Comparison of ENCODE assay signal across 19 cellular contexts in genomic region chr6:53342210-53342609, GRCh38. TPM values are rescaled to one million over a fixed set of nuclear protein-coding genes. Genes with fewer than 3 reads are reported as not detected.
A peak's percentile ranks its signal among the peaks of the same experiment; 100 is the strongest.
DNase-seq lines count a peak whose midpoint lies in the region; ATAC-seq and TF ChIP-seq lines count a peak whose summit lies in the region.
"Had no signal": no experiment of that assay in that cellular context is flagged by ENCODE, and none has a peak within 500 bp of the region (broad histone marks: within the 10 kb centered on the region; RNA-seq: fewer than 3 reads in every experiment).

No MANE protein-coding gene starts in this region.

- H2AFZ ChIP-seq in Loucy (ENCODE audit: low read length) = no peak overlapping the region

- H3K4me3 Mint-ChIP-seq in activated T-cell treated with anti-CD3 and anti-CD28 coated beads, Interleukin-2, amount 50 U/mL, for 4 hours = peak overlapping the region; percentile 12
- peak overlapping the region; percentile 62 for H3K4me3 Mint-ChIP-seq in activated B cell treated with CpG ODN at 0.5 μM for 24 hours
- H3K4me3 Mint-ChIP-seq in stimulated activated effector memory CD8-positive, alpha-beta T cell treated with anti-CD3 and anti-CD28 coated beads, Interleukin-12 subunit alpha, Interleukin-12 subunit beta, amount 100 ng/mL, for 72 hours = peak overlapping the region; percentile 47
- H3K4me3 Mint-ChIP-seq: CD14-positive monocyte, nephron had no signal

- H3K79me2 ChIP-seq in Loucy (ENCODE audit: insufficient read depth, low read length) = peaks cover 100% of the 10 kb centered on the region

- peaks cover 92% of the 10 kb centered on the region for H3K4me1 Mint-ChIP-seq in activated T-cell treated with anti-CD3 and anti-CD28 coated beads, Interleukin-2, amount 50 U/mL, for 4 hours (ENCODE audit: low read depth)
- H3K4me1 Mint-ChIP-seq in activated B cell treated with CpG ODN at 0.5 μM for 24 hours = peaks cover 97% of the 10 kb centered on the region
- peaks cover 89% of the 10 kb centered on the region for H3K4me1 Mint-ChIP-seq in stimulated activated effector memory CD8-positive, alpha-beta T cell treated with anti-CD3 and anti-CD28 coated beads, Interleukin-12 subunit alpha, Interleukin-12 subunit beta, amount 100 ng/mL, for 72 hours

- TF ChIP-seq CTCF in Loucy (conservative IDR thresholded peaks at IDR 0.05; ENCODE audit: low read length) (no peak), activated B cell treated with CpG ODN at 0.5 μM for 24 hours (IDR thresholded peaks at IDR 0.05) (no peak)

- H3K36me3 ChIP-seq in Loucy (ENCODE audit: insufficient read depth, low read length) = peaks cover 12% of the 10 kb centered on the region; the same call in 1 of the 2 replicates

- H3K4me3 ChIP-seq in Loucy (ENCODE audit: low read length, poor library complexity, severe bottlenecking) = peak overlapping the region; percentile 86
- H3K4me3 ChIP-seq: dorsolateral prefrontal cortex had no signal

- H3K27me3 ChIP-seq in Loucy (ENCODE audit: insufficient read depth, low read length, poor library complexity, severe bottlenecking) = no peaks in the 10 kb centered on the region
- H3K27me3 ChIP-seq: dorsolateral prefrontal cortex had no signal

- peak overlapping the region; percentile 97 for H3K4me2 ChIP-seq in Loucy (ENCODE audit: low read depth, low read length, poor library complexity, severe bottlenecking)

- no peaks in the 10 kb centered on the region for H3K27me3 Mint-ChIP-seq in activated T-cell treated with anti-CD3 and anti-CD28 coated beads, Interleukin-2, amount 50 U/mL, for 4 hours (ENCODE audit: low read depth)
- H3K27me3 Mint-ChIP-seq in activated B cell treated with CpG ODN at 0.5 μM for 24 hours = no peaks in the 10 kb centered on the region

- H3K27ac Mint-ChIP-seq in activated B cell treated with CpG ODN at 0.5 μM for 24 hours = peak overlapping the region; percentile 85
- H3K27ac Mint-ChIP-seq in stimulated activated effector memory CD8-positive, alpha-beta T cell treated with anti-CD3 and anti-CD28 coated beads, Interleukin-12 subunit alpha, Interleukin-12 subunit beta, amount 100 ng/mL, for 72 hours = peak overlapping the region; percentile 88
- H3K27ac Mint-ChIP-seq: nephron had no signal

- H3K4me1 ChIP-seq in Loucy (ENCODE audit: insufficient read depth, low read length, poor library complexity, severe bottlenecking) = peaks cover 91% of the 10 kb centered on the region

- CTCF ChIA-PET in activated B cell treated with CpG ODN at 0.5 μM for 24 hours (lab: Charles Lee) = no interaction called here

- peak overlapping the region; percentile 64 for H3K9ac ChIP-seq in Loucy (ENCODE audit: low read depth, low read length, poor library complexity, severe bottlenecking)

- intact Hi-C loops in activated B cell treated with CpG ODN at 0.5 μM for 24 hours (cut with micrococcal nuclease) = no loop called here

- H4K20me1 ChIP-seq in Loucy (ENCODE audit: insufficient read depth, low read length, poor library complexity, severe bottlenecking) = peaks cover 99% of the 10 kb centered on the region

- H3K9me3 Mint-ChIP-seq in activated T-cell treated with anti-CD3 and anti-CD28 coated beads, Interleukin-2, amount 50 U/mL, for 4 hours = no peaks in the 10 kb centered on the region
- H3K9me3 Mint-ChIP-seq in activated B cell treated with CpG ODN at 0.5 μM for 24 hours = no peaks in the 10 kb centered on the region
- H3K9me3 Mint-ChIP-seq in stimulated activated effector memory CD8-positive, alpha-beta T cell treated with anti-CD3 and anti-CD28 coated beads, Interleukin-12 subunit alpha, Interleukin-12 subunit beta, amount 100 ng/mL, for 72 hours = no peaks in the 10 kb centered on the region
- H3K9me3 Mint-ChIP-seq: CD14-positive monocyte, nephron had no signal

- no peak for ATAC-seq in activated T-cell treated with anti-CD3 and anti-CD28 coated beads, Interleukin-2, amount 50 U/mL, for 4 hours
- ATAC-seq in activated B cell treated with CpG ODN at 0.5 μM for 24 hours (ENCODE audit: low read depth) = peak; percentile 42
- no peak for ATAC-seq in stimulated activated effector memory CD8-positive, alpha-beta T cell treated with anti-CD3 and anti-CD28 coated beads, Interleukin-12 subunit alpha, Interleukin-12 subunit beta, amount 100 ng/mL, for 72 hours
- ATAC-seq in HG03432 (IDR thresholded peaks at IDR 0.05; ENCODE audit: unreplicated experiment) = no peak

- peaks cover 32% of the 10 kb centered on the region for H3K36me3 Mint-ChIP-seq in activated T-cell treated with anti-CD3 and anti-CD28 coated beads, Interleukin-2, amount 50 U/mL, for 4 hours (ENCODE audit: insufficient read depth)
- H3K36me3 Mint-ChIP-seq in activated B cell treated with CpG ODN at 0.5 μM for 24 hours (ENCODE audit: low read depth) = peaks cover 40% of the 10 kb centered on the region
- H3K36me3 Mint-ChIP-seq in stimulated activated effector memory CD8-positive, alpha-beta T cell treated with anti-CD3 and anti-CD28 coated beads, Interleukin-12 subunit alpha, Interleukin-12 subunit beta, amount 100 ng/mL, for 72 hours = peaks cover 17% of the 10 kb centered on the region

- H3F3A ChIP-seq in Loucy (ENCODE audit: low read depth) = no peaks in the 10 kb centered on the region

- H3K9me2 ChIP-seq in Loucy (replicated peaks; ENCODE audit: low read depth, low read length) = no peaks in the 10 kb centered on the region

- POLR2A ChIA-PET in activated B cell treated with CpG ODN at 0.5 μM for 24 hours (lab: Charles Lee) = interaction anchor here (0.8 to 1.6 kb wide), 2 partner anchors 14 to 39 kb away, joined by 3 to 4 read pairs; no protein-coding TSS in a partner anchor

- no peak for DNase-seq in activated T-cell treated with anti-CD3 and anti-CD28 coated beads, Interleukin-2, amount 50 U/mL, for 4 hours
- no peak for DNase-seq in activated T-cell treated with anti-CD3 and anti-CD28 coated beads, Interleukin-2, amount 50 U/mL, for 1 hour
- no peak for DNase-seq in activated B cell treated with CpG ODN at 0.5 μM for 24 hours
- DNase-seq in stimulated activated effector memory CD8-positive, alpha-beta T cell treated with anti-CD3 and anti-CD28 coated beads, Interleukin-12 subunit alpha, Interleukin-12 subunit beta, amount 100 ng/mL, for 72 hours (ENCODE audit: low spot score in 2 of 2) = no peak
- DNase-seq in activated gamma-delta T cell (lab: John Stamatoyannopoulos, UW) = no peak
- DNase-seq in superior temporal gyrus (ENCODE audit: extremely low spot score) = no peak
- DNase-seq: DMS153; dorsolateral prefrontal cortex; foreskin melanocyte; H7; hypothalamus; islet precursor cell; mesenchymal stem cell; NCI-H1436; stimulated activated CD4-positive, alpha-beta T cell treated with anti-CD3 and anti-CD28 coated beads, Interleukin-1b, Interleukin-23, amount 100 ng/mL, for 48 hours had no signal

- H3K9me3 ChIP-seq in Loucy (ENCODE audit: insufficient read depth, low read depth, low read length) = no peaks in the 10 kb centered on the region

RNA-seq across cellular contexts. Expression of gene ELOVL5, which starts 6.5 kb away (rescaled TPM):
- total RNA-seq in activated T-cell treated with anti-CD3 and anti-CD28 coated beads, Interleukin-2, amount 50 U/mL, for 4 hours = 100 to 1,000 TPM in 2 of 3 donors, 10 to 100 TPM in 1; 89.4 to 115 (median 104) TPM
- total RNA-seq in activated B cell treated with CpG ODN at 0.5 μM for 24 hours = 109 and 127 TPM in 2 replicates

Comparison
In these comparisons a context has a peak if more than half of its experiments do, and no peak if none do; other contexts are left out.
1. H3K4me3 Mint-ChIP-seq: peak in every context shown above with its lines; median percentile 62 in activated B cell treated with CpG ODN at 0.5 μM for 24 hours; 47 in stimulated activated effector memory CD8-positive, alpha-beta T cell treated with anti-CD3 and anti-CD28 coated beads, Interleukin-12 subunit alpha, Interleukin-12 subunit beta, amount 100 ng/mL, for 72 hours; 12 in activated T-cell treated with anti-CD3 and anti-CD28 coated beads, Interleukin-2, amount 50 U/mL, for 4 hours.